Comparison of ENCODE assay signal across 20 cellular contexts in genomic region chr9:137731216-137731946, GRCh38.
"Had no signal": no experiment of that assay in that cellular context is flagged by ENCODE, and none has a peak within 500 bp of the region (broad histone marks: within the 10 kb centered on the region; RNA-seq: fewer than 3 reads in every experiment).

No MANE protein-coding gene starts in this region.

- DNase-seq: activated CD4-positive, alpha-beta memory T cell treated with anti-CD3 and anti-CD28 coated beads for 36 hours; activated CD4-positive, alpha-beta T cell treated with anti-CD3 and anti-CD28 coated beads for 4 hours; activated CD8-positive, alpha-beta memory T cell treated with anti-CD3 and anti-CD28 coated beads, Interleukin-2, amount 10 ng/mL, durations not matched to agents 7 days and 5 days; activated naive CD4-positive, alpha-beta T cell treated with Interleukin-2 at 50 U/mL for 16 hours; activated T-cell treated with anti-CD3 and anti-CD28 coated beads, Interleukin-2, amount 50 U/mL, for 1 hour; anterior cingulate cortex; colonic mucosa; erythroblast; heart right ventricle; immature natural killer cell; stimulated activated CD4-positive, alpha-beta T cell treated with anti-CD3 and anti-CD28 coated beads, Interleukin-1b, Interleukin-23, amount 100 ng/mL, for 48 hours; stimulated activated CD8-positive, alpha-beta memory T cell treated with anti-CD3 and anti-CD28 coated beads, Interleukin-4, amount 100 ng/mL, for 48 hours; stimulated activated naive CD4-positive, alpha-beta T cell; tibial artery had no signal

- H3K4me3 Mint-ChIP-seq: activated CD4-positive, alpha-beta memory T cell treated with anti-CD3 and anti-CD28 coated beads for 36 hours; activated CD8-positive, alpha-beta memory T cell treated with anti-CD3 and anti-CD28 coated beads, Interleukin-2, amount 10 ng/mL, durations not matched to agents 7 days and 5 days; central memory CD8-positive, alpha-beta T cell; immature natural killer cell; mesothelial cell of epicardium; natural killer cell treated with Interleukin-12 subunit alpha and Interleukin-12 subunit beta and Interleukin-15 and Interleukin-18, amount 100 ng/mL, for 72 hours had no signal

- H3K36me3 ChIP-seq: colonic mucosa had no signal

- H3K4me1 ChIP-seq: colonic mucosa, heart right ventricle, parathyroid adenoma, tibial artery, vagina had no signal

- H3K27ac Mint-ChIP-seq: activated CD4-positive, alpha-beta memory T cell treated with anti-CD3 and anti-CD28 coated beads for 36 hours; activated CD8-positive, alpha-beta memory T cell treated with anti-CD3 and anti-CD28 coated beads, Interleukin-2, amount 10 ng/mL, durations not matched to agents 7 days and 5 days; activated T-helper 2 cell treated with anti-CD3 and anti-CD28 coated beads, Interferon-gamma antibody, Interleukin-2, Interleukin-4, amounts not matched to agents 10 μg/mL and 5 μg/mL and 100 μg/mL, durations not matched to agents 14 hours and 24 hours and 36 hours; mesothelial cell of epicardium; natural killer cell treated with Interleukin-12 subunit alpha and Interleukin-12 subunit beta and Interleukin-15 and Interleukin-18, amount 100 ng/mL, for 72 hours had no signal

- H3K27me3 ChIP-seq: colonic mucosa, heart right ventricle, tibial artery, vagina had no signal

- H3K4me1 Mint-ChIP-seq: mesothelial cell of epicardium had no signal

- H3K27ac ChIP-seq: colonic mucosa, heart right ventricle, parathyroid adenoma, tibial artery, vagina had no signal

- H3K4me3 ChIP-seq: colonic mucosa, heart right ventricle, tibial artery, vagina had no signal

- ATAC-seq: activated CD8-positive, alpha-beta memory T cell treated with anti-CD3 and anti-CD28 coated beads, Interleukin-2, amount 10 ng/mL, durations not matched to agents 7 days and 5 days; natural killer cell treated with Interleukin-12 subunit alpha and Interleukin-12 subunit beta and Interleukin-15 and Interleukin-18, amount 100 ng/mL, for 72 hours had no signal

- H3K27me3 Mint-ChIP-seq: activated CD4-positive, alpha-beta memory T cell treated with anti-CD3 and anti-CD28 coated beads for 36 hours; activated CD8-positive, alpha-beta memory T cell treated with anti-CD3 and anti-CD28 coated beads, Interleukin-2, amount 10 ng/mL, durations not matched to agents 7 days and 5 days; central memory CD8-positive, alpha-beta T cell; natural killer cell treated with Interleukin-12 subunit alpha and Interleukin-12 subunit beta and Interleukin-15 and Interleukin-18, amount 100 ng/mL, for 72 hours had no signal

- H3K9me3 ChIP-seq: colonic mucosa, tibial artery, vagina had no signal

- H3K9ac ChIP-seq: parathyroid adenoma had no signal
